ENCODE assay signal across 1 cellular context in the genomic region with DNA sequence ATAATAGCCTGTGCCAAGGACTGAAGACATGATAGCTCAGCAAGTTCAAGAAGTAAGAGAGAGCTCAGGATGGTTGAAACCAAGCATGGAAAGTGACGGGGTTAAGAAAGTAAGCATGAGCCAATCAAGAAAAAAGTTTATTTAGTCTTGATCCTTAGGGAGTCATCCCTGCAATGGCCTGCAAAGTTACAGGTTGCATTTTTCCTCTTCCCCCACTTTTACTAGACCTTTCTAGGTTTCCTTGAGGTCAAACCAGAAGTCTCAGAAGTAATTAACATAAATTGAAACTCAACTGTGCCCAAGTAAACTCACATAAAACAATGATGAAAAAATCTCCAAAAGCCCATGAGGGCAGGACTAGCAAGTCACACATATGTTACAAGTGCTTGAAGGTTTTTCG.
TF ChIP-seq lines count a peak whose summit lies in the region.

No MANE protein-coding gene starts in this region.

TF ChIP-seq in HEK293, 187 proteins besides CTCF, POLR2A, EP300 and RAD21 (continued from another document):
- TF ChIP-seq, protein P1, sequence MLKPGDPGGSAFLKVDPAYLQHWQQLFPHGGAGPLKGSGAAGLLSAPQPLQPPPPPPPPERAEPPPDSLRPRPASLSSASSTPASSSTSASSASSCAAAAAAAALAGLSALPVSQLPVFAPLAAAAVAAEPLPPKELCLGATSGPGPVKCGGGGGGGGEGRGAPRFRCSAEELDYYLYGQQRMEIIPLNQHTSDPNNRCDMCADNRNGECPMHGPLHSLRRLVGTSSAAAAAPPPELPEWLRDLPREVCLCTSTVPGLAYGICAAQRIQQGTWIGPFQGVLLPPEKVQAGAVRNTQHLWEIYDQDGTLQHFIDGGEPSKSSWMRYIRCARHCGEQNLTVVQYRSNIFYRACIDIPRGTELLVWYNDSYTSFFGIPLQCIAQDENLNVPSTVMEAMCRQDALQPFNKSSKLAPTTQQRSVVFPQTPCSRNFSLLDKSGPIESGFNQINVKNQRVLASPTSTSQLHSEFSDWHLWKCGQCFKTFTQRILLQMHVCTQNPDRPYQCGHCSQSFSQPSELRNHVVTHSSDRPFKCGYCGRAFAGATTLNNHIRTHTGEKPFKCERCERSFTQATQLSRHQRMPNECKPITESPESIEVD (tag by site-specific recombination; IDR thresholded peaks at IDR 0.05) = peak; percentile 64
- TF ChIP-seq, protein P2, sequence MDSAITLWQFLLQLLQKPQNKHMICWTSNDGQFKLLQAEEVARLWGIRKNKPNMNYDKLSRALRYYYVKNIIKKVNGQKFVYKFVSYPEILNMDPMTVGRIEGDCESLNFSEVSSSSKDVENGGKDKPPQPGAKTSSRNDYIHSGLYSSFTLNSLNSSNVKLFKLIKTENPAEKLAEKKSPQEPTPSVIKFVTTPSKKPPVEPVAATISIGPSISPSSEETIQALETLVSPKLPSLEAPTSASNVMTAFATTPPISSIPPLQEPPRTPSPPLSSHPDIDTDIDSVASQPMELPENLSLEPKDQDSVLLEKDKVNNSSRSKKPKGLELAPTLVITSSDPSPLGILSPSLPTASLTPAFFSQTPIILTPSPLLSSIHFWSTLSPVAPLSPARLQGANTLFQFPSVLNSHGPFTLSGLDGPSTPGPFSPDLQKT (IDR thresholded peaks at IDR 0.05; ENCODE audit: borderline replicate concordance, low read depth, low read length) = no peak
- TF ChIP-seq ZNF211 (tag by site-specific recombination; IDR thresholded peaks at IDR 0.05; ENCODE audit: low read depth) (no peak), ZNF366 (tag by site-specific recombination; conservative IDR thresholded peaks at IDR 0.05) (no peak), ZNF473 (tag by site-specific recombination; IDR thresholded peaks at IDR 0.05) (no peak)
